1 cellular context compared by ENCODE assay signal in genomic region chr9:134602547-134603362, GRCh38.
TF ChIP-seq lines count a peak whose summit lies in the region.

No MANE protein-coding gene starts in this region.

TF ChIP-seq in IMR-90, 13 proteins besides CTCF, POLR2A, EP300 and RAD21 (continued from another document):
- TF ChIP-seq MAFK (IDR thresholded peaks at IDR 0.05; ENCODE audit: low read depth, low read length) = peak; percentile 90
- no peak for TF ChIP-seq USF2 (IDR thresholded peaks at IDR 0.05; ENCODE audit: low read depth, low read length)
- TF ChIP-seq FOS (IDR thresholded peaks at IDR 0.05; ENCODE audit: low read depth, low read length) = peak; percentile 93
- peak; percentile 46 for TF ChIP-seq RCOR1 (IDR thresholded peaks at IDR 0.05; ENCODE audit: insufficient replicate concordance, low read length)
- no peak for TF ChIP-seq BHLHE40 (IDR thresholded peaks at IDR 0.05; ENCODE audit: low read depth, low read length)
TF ChIP-seq in IMR-90: peak in this region for 7.
